1 cellular context compared by ENCODE assay signal in the genomic region with DNA sequence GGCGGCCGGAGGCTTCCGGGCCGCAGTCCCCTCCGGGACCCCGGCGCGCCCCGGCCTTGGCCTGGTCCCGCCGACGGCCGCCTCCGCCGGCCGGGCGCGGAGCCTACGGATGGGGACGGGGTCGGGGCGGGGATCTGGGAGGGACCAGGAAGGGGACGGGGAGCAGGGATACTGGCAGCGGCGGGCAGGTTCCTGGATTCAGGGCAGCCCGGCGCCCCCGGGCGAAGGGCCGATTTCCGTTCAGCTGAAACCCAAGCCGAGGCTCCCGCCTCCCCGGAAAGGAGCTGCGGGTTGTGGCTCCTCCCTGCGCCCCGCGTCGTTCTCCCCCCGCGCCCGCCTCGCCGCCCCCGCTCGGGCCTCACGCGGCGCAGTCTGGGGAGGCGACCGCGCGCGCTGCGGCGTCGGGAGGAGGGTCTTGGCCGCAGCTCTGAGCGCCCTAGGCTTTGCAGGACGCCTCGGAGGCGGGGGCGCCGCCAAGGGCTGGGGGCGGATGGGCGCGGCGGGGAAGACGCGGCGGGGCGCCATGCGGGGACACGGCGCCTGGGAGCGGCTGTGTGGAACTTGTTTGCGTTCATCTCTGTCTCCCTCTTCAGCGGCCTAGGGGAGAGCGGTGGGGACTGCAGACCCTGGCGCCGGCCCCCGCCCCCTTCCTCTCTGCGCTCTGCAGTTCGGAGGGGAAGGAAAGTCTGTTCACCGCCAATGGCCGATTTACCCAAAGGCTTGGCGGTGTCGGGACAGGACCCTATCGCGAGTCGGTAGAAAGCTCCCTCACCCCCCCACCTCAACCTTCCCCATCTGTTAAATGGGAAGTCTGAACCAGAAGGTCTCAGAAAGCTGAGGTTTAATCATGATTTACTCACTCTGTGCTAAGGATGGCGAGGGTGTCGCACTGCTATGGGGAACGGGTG.
TF ChIP-seq lines count a peak whose summit lies in the region.

No MANE protein-coding gene starts in this region.

TF ChIP-seq in HepG2, 621 proteins besides CTCF, POLR2A, EP300 and RAD21 (continued from another document and continues in another):
- TF ChIP-seq, protein P1, sequence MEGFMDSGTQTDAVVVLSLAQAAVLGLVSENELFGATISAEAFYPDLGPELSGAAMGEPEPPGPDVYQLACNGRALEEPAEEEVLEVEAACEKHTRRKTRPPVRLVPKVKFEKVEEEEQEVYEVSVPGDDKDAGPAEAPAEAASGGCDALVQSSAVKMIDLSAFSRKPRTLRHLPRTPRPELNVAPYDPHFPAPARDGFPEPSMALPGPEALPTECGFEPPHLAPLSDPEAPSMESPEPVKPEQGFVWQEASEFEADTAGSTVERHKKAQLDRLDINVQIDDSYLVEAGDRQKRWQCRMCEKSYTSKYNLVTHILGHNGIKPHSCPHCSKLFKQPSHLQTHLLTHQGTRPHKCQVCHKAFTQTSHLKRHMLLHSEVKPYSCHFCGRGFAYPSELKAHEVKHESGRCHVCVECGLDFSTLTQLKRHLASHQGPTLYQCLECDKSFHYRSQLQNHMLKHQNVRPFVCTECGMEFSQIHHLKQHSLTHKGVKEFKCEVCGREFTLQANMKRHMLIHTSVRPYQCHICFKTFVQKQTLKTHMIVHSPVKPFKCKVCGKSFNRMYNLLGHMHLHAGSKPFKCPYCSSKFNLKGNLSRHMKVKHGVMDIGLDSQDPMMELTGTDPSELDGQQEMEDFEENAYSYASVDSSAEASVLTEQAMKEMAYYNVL (CRISPR knock-in tag; IDR thresholded peaks at IDR 0.05; ENCODE audit: borderline replicate concordance): peak; percentile 41; the same call in 1 of the 2 replicates
- TF ChIP-seq, protein P2, sequence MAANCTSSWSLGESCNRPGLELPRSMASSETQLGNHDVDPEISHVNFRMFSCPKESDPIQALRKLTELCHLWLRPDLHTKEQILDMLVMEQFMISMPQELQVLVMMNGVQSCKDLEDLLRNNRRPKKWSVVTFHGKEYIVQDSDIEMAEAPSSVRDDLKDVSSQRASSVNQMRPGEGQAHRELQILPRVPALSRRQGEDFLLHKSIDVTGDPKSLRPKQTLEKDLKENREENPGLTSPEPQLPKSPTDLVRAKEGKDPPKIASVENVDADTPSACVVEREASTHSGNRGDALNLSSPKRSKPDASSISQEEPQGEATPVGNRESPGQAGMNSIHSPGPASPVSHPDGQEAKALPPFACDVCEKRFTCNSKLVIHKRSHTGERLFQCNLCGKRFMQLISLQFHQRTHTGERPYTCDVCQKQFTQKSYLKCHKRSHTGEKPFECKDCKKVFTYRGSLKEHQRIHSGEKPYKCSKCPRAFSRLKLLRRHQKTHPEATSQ (CRISPR knock-in tag; IDR thresholded peaks at IDR 0.05; ENCODE audit: borderline replicate concordance): no peak
- TF ChIP-seq, protein P3, sequence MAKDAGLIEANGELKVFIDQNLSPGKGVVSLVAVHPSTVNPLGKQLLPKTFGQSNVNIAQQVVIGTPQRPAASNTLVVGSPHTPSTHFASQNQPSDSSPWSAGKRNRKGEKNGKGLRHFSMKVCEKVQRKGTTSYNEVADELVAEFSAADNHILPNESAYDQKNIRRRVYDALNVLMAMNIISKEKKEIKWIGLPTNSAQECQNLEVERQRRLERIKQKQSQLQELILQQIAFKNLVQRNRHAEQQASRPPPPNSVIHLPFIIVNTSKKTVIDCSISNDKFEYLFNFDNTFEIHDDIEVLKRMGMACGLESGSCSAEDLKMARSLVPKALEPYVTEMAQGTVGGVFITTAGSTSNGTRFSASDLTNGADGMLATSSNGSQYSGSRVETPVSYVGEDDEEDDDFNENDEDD (CRISPR knock-in tag; IDR thresholded peaks at IDR 0.05; ENCODE audit: borderline replicate concordance): peak; percentile 68; the same call in 1 of the 2 replicates
- TF ChIP-seq, protein P4, sequence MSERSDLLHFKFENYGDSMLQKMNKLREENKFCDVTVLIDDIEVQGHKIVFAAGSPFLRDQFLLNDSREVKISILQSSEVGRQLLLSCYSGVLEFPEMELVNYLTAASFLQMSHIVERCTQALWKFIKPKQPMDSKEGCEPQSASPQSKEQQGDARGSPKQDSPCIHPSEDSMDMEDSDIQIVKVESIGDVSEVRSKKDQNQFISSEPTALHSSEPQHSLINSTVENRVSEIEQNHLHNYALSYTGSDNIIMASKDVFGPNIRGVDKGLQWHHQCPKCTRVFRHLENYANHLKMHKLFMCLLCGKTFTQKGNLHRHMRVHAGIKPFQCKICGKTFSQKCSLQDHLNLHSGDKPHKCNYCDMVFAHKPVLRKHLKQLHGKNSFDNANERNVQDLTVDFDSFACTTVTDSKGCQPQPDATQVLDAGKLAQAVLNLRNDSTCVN (CRISPR knock-in tag; IDR thresholded peaks at IDR 0.05; ENCODE audit: borderline replicate concordance): no peak; the same call in 1 of the 2 replicates
- TF ChIP-seq SAP130 (CRISPR knock-in tag; IDR thresholded peaks at IDR 0.05; ENCODE audit: low read depth) (peak; percentile 58), ZNF451 (CRISPR knock-in tag; IDR thresholded peaks at IDR 0.05) (no peak; the same call in 1 of the 2 replicates), CCDC6 (CRISPR knock-in tag; IDR thresholded peaks at IDR 0.05) (0 out of 2 replicates have a peak, but pooled peaks have one; percentile 10), TEAD2 (CRISPR knock-in tag; IDR thresholded peaks at IDR 0.05) (0 out of 2 replicates have a peak, but pooled peaks have one; percentile 28), TP53 (CRISPR knock-in tag; conservative IDR thresholded peaks at IDR 0.05) (no peak), ZBTB1 (CRISPR knock-in tag; IDR thresholded peaks at IDR 0.05; ENCODE audit: borderline replicate concordance) (no peak), HOXD1 (CRISPR knock-in tag; IDR thresholded peaks at IDR 0.05) (0 out of 2 replicates have a peak, but pooled peaks have one; percentile 41), SCMH1 (CRISPR knock-in tag; IDR thresholded peaks at IDR 0.05; ENCODE audit: borderline replicate concordance) (no peak), GATAD1 (CRISPR knock-in tag; IDR thresholded peaks at IDR 0.05) (no peak), ZNF225 (CRISPR knock-in tag; IDR thresholded peaks at IDR 0.05) (0 out of 2 replicates have a peak, but pooled peaks have one; percentile 30), ZNF598 (CRISPR knock-in tag; IDR thresholded peaks at IDR 0.05; ENCODE audit: borderline replicate concordance) (no peak), PHB2 (IDR thresholded peaks at IDR 0.05; ENCODE audit: partially characterized antibody) (no peak), SMC3 (IDR thresholded peaks at IDR 0.05; ENCODE audit: low read length) (no peak), CAMTA2 (CRISPR knock-in tag; IDR thresholded peaks at IDR 0.05; ENCODE audit: borderline replicate concordance) (0 out of 2 replicates have a peak, but pooled peaks have one; percentile 37), PHF21A (CRISPR knock-in tag; IDR thresholded peaks at IDR 0.05) (no peak; the same call in 1 of the 2 replicates), NRL (CRISPR knock-in tag; IDR thresholded peaks at IDR 0.05; ENCODE audit: borderline replicate concordance) (no peak), AHR (CRISPR knock-in tag; IDR thresholded peaks at IDR 0.05) (0 out of 2 replicates have a peak, but pooled peaks have one; percentile 7), KDM5A (IDR thresholded peaks at IDR 0.05; ENCODE audit: borderline replicate concordance, low read length) (no peak), ZNF615 (CRISPR knock-in tag; IDR thresholded peaks at IDR 0.05; ENCODE audit: borderline replicate concordance) (no peak), YY1 (IDR thresholded peaks at IDR 0.05; ENCODE audit: insufficient read depth, insufficient replicate concordance, low read depth, low read length) (peak; percentile 45)
- TF ChIP-seq, protein P5, sequence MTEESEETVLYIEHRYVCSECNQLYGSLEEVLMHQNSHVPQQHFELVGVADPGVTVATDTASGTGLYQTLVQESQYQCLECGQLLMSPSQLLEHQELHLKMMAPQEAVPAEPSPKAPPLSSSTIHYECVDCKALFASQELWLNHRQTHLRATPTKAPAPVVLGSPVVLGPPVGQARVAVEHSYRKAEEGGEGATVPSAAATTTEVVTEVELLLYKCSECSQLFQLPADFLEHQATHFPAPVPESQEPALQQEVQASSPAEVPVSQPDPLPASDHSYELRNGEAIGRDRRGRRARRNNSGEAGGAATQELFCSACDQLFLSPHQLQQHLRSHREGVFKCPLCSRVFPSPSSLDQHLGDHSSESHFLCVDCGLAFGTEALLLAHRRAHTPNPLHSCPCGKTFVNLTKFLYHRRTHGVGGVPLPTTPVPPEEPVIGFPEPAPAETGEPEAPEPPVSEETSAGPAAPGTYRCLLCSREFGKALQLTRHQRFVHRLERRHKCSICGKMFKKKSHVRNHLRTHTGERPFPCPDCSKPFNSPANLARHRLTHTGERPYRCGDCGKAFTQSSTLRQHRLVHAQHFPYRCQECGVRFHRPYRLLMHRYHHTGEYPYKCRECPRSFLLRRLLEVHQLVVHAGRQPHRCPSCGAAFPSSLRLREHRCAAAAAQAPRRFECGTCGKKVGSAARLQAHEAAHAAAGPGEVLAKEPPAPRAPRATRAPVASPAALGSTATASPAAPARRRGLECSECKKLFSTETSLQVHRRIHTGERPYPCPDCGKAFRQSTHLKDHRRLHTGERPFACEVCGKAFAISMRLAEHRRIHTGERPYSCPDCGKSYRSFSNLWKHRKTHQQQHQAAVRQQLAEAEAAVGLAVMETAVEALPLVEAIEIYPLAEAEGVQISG (CRISPR knock-in tag; IDR thresholded peaks at IDR 0.05): no peak; the same call in none of the 2 replicates
- TF ChIP-seq, protein P6, sequence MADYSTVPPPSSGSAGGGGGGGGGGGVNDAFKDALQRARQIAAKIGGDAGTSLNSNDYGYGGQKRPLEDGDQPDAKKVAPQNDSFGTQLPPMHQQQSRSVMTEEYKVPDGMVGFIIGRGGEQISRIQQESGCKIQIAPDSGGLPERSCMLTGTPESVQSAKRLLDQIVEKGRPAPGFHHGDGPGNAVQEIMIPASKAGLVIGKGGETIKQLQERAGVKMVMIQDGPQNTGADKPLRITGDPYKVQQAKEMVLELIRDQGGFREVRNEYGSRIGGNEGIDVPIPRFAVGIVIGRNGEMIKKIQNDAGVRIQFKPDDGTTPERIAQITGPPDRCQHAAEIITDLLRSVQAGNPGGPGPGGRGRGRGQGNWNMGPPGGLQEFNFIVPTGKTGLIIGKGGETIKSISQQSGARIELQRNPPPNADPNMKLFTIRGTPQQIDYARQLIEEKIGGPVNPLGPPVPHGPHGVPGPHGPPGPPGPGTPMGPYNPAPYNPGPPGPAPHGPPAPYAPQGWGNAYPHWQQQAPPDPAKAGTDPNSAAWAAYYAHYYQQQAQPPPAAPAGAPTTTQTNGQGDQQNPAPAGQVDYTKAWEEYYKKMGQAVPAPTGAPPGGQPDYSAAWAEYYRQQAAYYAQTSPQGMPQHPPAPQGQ (CRISPR knock-in tag; IDR thresholded peaks at IDR 0.05; ENCODE audit: borderline replicate concordance): no peak
- TF ChIP-seq, protein P7, sequence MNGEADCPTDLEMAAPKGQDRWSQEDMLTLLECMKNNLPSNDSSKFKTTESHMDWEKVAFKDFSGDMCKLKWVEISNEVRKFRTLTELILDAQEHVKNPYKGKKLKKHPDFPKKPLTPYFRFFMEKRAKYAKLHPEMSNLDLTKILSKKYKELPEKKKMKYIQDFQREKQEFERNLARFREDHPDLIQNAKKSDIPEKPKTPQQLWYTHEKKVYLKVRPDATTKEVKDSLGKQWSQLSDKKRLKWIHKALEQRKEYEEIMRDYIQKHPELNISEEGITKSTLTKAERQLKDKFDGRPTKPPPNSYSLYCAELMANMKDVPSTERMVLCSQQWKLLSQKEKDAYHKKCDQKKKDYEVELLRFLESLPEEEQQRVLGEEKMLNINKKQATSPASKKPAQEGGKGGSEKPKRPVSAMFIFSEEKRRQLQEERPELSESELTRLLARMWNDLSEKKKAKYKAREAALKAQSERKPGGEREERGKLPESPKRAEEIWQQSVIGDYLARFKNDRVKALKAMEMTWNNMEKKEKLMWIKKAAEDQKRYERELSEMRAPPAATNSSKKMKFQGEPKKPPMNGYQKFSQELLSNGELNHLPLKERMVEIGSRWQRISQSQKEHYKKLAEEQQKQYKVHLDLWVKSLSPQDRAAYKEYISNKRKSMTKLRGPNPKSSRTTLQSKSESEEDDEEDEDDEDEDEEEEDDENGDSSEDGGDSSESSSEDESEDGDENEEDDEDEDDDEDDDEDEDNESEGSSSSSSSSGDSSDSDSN (CRISPR knock-in tag; IDR thresholded peaks at IDR 0.05): peak; percentile 86
- TF ChIP-seq, protein P8, sequence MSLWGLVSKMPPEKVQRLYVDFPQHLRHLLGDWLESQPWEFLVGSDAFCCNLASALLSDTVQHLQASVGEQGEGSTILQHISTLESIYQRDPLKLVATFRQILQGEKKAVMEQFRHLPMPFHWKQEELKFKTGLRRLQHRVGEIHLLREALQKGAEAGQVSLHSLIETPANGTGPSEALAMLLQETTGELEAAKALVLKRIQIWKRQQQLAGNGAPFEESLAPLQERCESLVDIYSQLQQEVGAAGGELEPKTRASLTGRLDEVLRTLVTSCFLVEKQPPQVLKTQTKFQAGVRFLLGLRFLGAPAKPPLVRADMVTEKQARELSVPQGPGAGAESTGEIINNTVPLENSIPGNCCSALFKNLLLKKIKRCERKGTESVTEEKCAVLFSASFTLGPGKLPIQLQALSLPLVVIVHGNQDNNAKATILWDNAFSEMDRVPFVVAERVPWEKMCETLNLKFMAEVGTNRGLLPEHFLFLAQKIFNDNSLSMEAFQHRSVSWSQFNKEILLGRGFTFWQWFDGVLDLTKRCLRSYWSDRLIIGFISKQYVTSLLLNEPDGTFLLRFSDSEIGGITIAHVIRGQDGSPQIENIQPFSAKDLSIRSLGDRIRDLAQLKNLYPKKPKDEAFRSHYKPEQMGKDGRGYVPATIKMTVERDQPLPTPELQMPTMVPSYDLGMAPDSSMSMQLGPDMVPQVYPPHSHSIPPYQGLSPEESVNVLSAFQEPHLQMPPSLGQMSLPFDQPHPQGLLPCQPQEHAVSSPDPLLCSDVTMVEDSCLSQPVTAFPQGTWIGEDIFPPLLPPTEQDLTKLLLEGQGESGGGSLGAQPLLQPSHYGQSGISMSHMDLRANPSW (CRISPR knock-in tag; IDR thresholded peaks at IDR 0.05; ENCODE audit: borderline replicate concordance): no peak
- TF ChIP-seq, protein P9, sequence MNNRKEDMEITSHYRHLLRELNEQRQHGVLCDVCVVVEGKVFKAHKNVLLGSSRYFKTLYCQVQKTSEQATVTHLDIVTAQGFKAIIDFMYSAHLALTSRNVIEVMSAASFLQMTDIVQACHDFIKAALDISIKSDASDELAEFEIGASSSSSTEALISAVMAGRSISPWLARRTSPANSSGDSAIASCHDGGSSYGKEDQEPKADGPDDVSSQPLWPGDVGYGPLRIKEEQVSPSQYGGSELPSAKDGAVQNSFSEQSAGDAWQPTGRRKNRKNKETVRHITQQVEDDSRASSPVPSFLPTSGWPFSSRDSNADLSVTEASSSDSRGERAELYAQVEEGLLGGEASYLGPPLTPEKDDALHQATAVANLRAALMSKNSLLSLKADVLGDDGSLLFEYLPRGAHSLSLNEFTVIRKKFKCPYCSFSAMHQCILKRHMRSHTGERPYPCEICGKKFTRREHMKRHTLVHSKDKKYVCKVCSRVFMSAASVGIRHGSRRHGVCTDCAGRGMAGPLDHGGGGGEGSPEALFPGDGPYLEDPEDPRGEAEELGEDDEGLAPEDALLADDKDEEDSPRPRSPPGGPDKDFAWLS (CRISPR knock-in tag; IDR thresholded peaks at IDR 0.05; ENCODE audit: borderline replicate concordance): no peak; the same call in 1 of the 2 replicates
